8 cellular contexts compared by ENCODE assay signal in genomic region chr20:53582574-53583351, GRCh38. TPM values are rescaled to one million over a fixed set of nuclear protein-coding genes. Genes with fewer than 3 reads are reported as not detected.
DNase-seq lines count a peak whose midpoint lies in the region; ATAC-seq and TF ChIP-seq lines count a peak whose summit lies in the region.

No MANE protein-coding gene starts in this region.

- ATAC-seq in left ventricle myocardium superior (peak; percentile 63), GM19397 (IDR thresholded peaks at IDR 0.05; ENCODE audit: unreplicated experiment) (no peak)

- in situ Hi-C loops in G401 (cut with HindIII; ENCODE audit: low sequenced_read_pairs) = loop anchor here (10.0 kb wide), 1 partner anchor 172 kb away; no protein-coding TSS in a partner anchor

- TF ChIP-seq CTCF in NB4 (IDR thresholded peaks at IDR 0.05; ENCODE audit: low read depth, low read length) = no peak

- no peak for TF ChIP-seq POLR2A in NB4 (IDR thresholded peaks at IDR 0.05; ENCODE audit: extremely low read depth, insufficient read length)

- intact Hi-C loops in left ventricle myocardium superior (cut with micrococcal nuclease) = no loop called here

- no peak overlapping the region for H3K4me3 ChIP-seq in NB4 (ENCODE audit: low read depth, low read length)

- DNase-seq in Daoy (ENCODE audit: low read depth) (peak; percentile 83), NB4 (ENCODE audit: low read depth) (peak; percentile 89), left ventricle myocardium superior (no peak), G401 (ENCODE audit: low spot score) (no peak), cerebellar nuclear complex (lab: John Stamatoyannopoulos, UW) (no peak)
- peak; percentile 49 for DNase-seq in activated naive CD4-positive, alpha-beta T cell treated with anti-CD3 and anti-CD28 coated beads, Interleukin-2, amount 50 U/mL, for 16 hours
- DNase-seq in stimulated activated CD4-positive, alpha-beta T cell treated with anti-CD3 and anti-CD28 coated beads, Interleukin-2, amount 100 ng/mL, for 24 hours = peak; percentile 42 to 54

RNA-seq across cellular contexts. Expression of gene ZNF217, which starts 10.9 kb away (rescaled TPM):
- total RNA-seq in Daoy (2014; rRNA removed; shearing (Covaris generic)) = 6.8 and 9.7 TPM in 2 replicates
- 8.0 TPM for total RNA-seq in left ventricle myocardium superior
- 63.4 and 79.3 TPM in 2 replicates for total RNA-seq in G401 (2014; rRNA removed; shearing (Covaris generic))

Comparison
In these comparisons a context has a peak if more than half of its experiments do, and no peak if none do; other contexts are left out.
1. DNase-seq: peak in Daoy (single experiment), NB4 (single experiment), activated naive CD4-positive, alpha-beta T cell treated with anti-CD3 and anti-CD28 coated beads, Interleukin-2, amount 50 U/mL, for 16 hours (single experiment) and stimulated activated CD4-positive, alpha-beta T cell treated with anti-CD3 and anti-CD28 coated beads, Interleukin-2, amount 100 ng/mL, for 24 hours (2 of 2); none in left ventricle myocardium superior (single experiment), G401 (single experiment) and cerebellar nuclear complex (0 of 2).